26 cellular contexts compared by ENCODE assay signal in the genomic region with DNA sequence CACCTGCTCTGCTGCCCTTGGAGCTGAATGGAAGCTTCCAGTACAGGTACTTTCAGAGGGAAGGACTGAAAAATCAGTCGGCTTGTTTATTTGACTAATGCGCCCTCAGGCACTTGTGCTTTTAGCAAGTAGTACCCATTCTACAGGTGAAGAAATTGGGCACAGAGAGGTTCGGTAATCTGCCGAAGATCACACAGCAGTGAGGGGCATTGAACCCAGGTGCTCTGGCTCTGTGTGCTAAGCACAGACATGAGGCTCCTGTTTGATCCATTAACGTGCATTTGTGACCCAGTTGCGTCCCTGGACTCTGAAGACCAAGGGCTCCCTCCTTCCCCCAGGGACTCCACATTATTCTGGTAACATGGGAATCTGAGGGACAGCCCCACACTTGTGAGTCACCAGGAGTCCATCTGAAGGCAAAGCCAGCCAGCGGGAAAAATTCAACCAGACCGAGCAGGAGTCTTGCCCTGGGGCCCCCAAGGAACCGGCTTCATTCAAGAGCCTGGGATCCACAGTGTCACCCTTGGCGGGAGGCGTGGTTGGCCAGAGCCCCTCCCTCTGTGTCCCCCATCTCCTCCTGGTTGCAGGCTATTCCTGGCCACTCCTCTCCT.
"Had no signal": no experiment of that assay in that cellular context is flagged by ENCODE, and none has a peak within 500 bp of the region (broad histone marks: within the 10 kb centered on the region; RNA-seq: fewer than 3 reads in every experiment).

No MANE protein-coding gene starts in this region.

- H3K36me3 ChIP-seq: breast epithelium, left ventricle myocardium inferior, right atrium auricular region, spleen, upper lobe of left lung, vagina had no signal

- H3K9me3 ChIP-seq: breast epithelium, left ventricle myocardium inferior, right atrium auricular region, spleen, upper lobe of left lung, vagina had no signal

- H2AFZ ChIP-seq: parathyroid adenoma had no signal

- ATAC-seq: esophagus mucosa had no signal

- H3K27ac Mint-ChIP-seq: activated naive CD4-positive, alpha-beta T cell treated with anti-CD3 and anti-CD28 coated beads, Interleukin-2, amount 10 ng/mL, durations not matched to agents 7 days and 5 days; activated naive CD8-positive, alpha-beta T cell treated with anti-CD3 and anti-CD28 coated beads, Interleukin-2, amount 10 ng/mL, durations not matched to agents 7 days and 5 days; nephron progenitor cell; T-helper 1 cell treated with Interleukin-12 subunit alpha and Interleukin-12 subunit beta and Interleukin-4 antibody, amounts not matched to agents 30 μg/mL and 1 μg/mL, for 36 hours had no signal

- H3K9ac ChIP-seq: parathyroid adenoma had no signal

- FAIRE-seq: TTC549 had no signal

- H3K79me2 ChIP-seq: parathyroid adenoma had no signal

- H3K27me3 Mint-ChIP-seq: activated naive CD4-positive, alpha-beta T cell treated with anti-CD3 and anti-CD28 coated beads, Interleukin-2, amount 10 ng/mL, durations not matched to agents 7 days and 5 days; activated naive CD8-positive, alpha-beta T cell treated with anti-CD3 and anti-CD28 coated beads, Interleukin-2, amount 10 ng/mL, durations not matched to agents 7 days and 5 days had no signal

- H3K27ac ChIP-seq: breast epithelium, left ventricle myocardium inferior, parathyroid adenoma, right atrium auricular region, spleen, upper lobe of left lung, vagina, VCaP had no signal

- H3K4me3 Mint-ChIP-seq: activated naive CD4-positive, alpha-beta T cell treated with anti-CD3 and anti-CD28 coated beads, Interleukin-2, amount 10 ng/mL, durations not matched to agents 7 days and 5 days; activated naive CD8-positive, alpha-beta T cell treated with anti-CD3 and anti-CD28 coated beads, Interleukin-2, amount 10 ng/mL, durations not matched to agents 7 days and 5 days; nephron progenitor cell; T-helper 1 cell treated with Interleukin-12 subunit alpha and Interleukin-12 subunit beta and Interleukin-4 antibody, amounts not matched to agents 30 μg/mL and 1 μg/mL, for 36 hours had no signal

- DNase-seq: activated CD4-positive, alpha-beta T cell treated with anti-CD3 and anti-CD28 coated beads for 4 hours; activated CD4-positive, alpha-beta T cell treated with anti-CD3 and anti-CD28 coated beads, Interleukin-2, amount 50 U/mL, for 4 hours; activated gamma-delta T cell; activated naive CD4-positive, alpha-beta T cell treated with anti-CD3 and anti-CD28 coated beads, Interleukin-2, amount 10 ng/mL, durations not matched to agents 7 days and 5 days; activated naive CD8-positive, alpha-beta T cell treated with anti-CD3 and anti-CD28 coated beads, Interleukin-2, amount 10 ng/mL, durations not matched to agents 7 days and 5 days; activated T-cell treated with anti-CD3 and anti-CD28 coated beads for 4 hours; amniotic stem cell; central memory CD4-positive, alpha-beta T cell; foreskin fibroblast; head of caudate nucleus; kidney glomerular epithelial cell; left ventricle myocardium inferior; nephron progenitor cell; nucleus accumbens; spleen; stimulated activated naive CD4-positive, alpha-beta T cell treated with Interleukin-2 at 50 U/mL for 16 hours; T-helper 9 cell had no signal

- H3K36me3 Mint-ChIP-seq: activated naive CD4-positive, alpha-beta T cell treated with anti-CD3 and anti-CD28 coated beads, Interleukin-2, amount 10 ng/mL, durations not matched to agents 7 days and 5 days; activated naive CD8-positive, alpha-beta T cell treated with anti-CD3 and anti-CD28 coated beads, Interleukin-2, amount 10 ng/mL, durations not matched to agents 7 days and 5 days had no signal

- H3K4me1 ChIP-seq: breast epithelium, left ventricle myocardium inferior, parathyroid adenoma, right atrium auricular region, spleen, upper lobe of left lung, vagina had no signal

- H3K27me3 ChIP-seq: right atrium auricular region, upper lobe of left lung, vagina had no signal

- H3K4me3 ChIP-seq: breast epithelium, left ventricle myocardium inferior, right atrium auricular region, spleen, upper lobe of left lung, vagina had no signal

- H3K4me1 Mint-ChIP-seq: activated naive CD4-positive, alpha-beta T cell treated with anti-CD3 and anti-CD28 coated beads, Interleukin-2, amount 10 ng/mL, durations not matched to agents 7 days and 5 days; activated naive CD8-positive, alpha-beta T cell treated with anti-CD3 and anti-CD28 coated beads, Interleukin-2, amount 10 ng/mL, durations not matched to agents 7 days and 5 days had no signal
